ENCODE assay signal across 16 cellular contexts in the genomic region with DNA sequence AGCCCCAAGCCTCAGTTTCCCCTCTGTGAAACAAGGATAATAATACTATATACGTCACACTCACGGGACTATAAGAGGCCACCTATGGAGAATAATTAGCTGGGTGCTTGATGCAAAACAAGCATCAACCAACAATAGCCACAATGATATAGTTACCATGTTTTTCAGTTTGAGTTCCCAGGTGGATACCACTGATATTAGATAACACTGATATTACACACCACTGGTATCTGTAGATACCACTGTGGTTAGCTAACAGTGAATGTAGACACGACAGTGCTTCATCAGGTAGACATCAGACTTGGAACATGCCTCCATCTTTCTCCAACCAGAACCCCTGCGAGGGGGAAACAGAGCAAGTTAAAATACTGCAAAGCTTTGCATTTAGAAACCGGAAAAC.
A peak's percentile ranks its signal among the peaks of the same experiment; 100 is the strongest.
DNase-seq lines count a peak whose midpoint lies in the region; ATAC-seq, FAIRE-seq and TF ChIP-seq lines count a peak whose summit lies in the region.
"Had no signal": no experiment of that assay in that cellular context is flagged by ENCODE, and none has a peak within 500 bp of the region (broad histone marks: within the 10 kb centered on the region; RNA-seq: fewer than 3 reads in every experiment).

No MANE protein-coding gene starts in this region.

- 15% methylated on average over 5 of the region's 5 CpGs for WGBS in K562 (ENCODE audit: insufficient coverage, low coverage, missing lambda C conversion rate)
- WGBS in hepatocyte (ENCODE audit: low lambda C conversion rate, missing lambda C conversion rate): 57% methylated on average over 5 of the region's 5 CpGs

- H3K36me3 ChIP-seq in K562 (ENCODE audit: control insufficient read depth, insufficient read depth, low read length) (no peaks in the 10 kb centered on the region), hepatocyte (replicated peaks; ENCODE audit: insufficient read depth, low read depth) (no peaks in the 10 kb centered on the region), BE2C (no peaks in the 10 kb centered on the region)
- H3K36me3 ChIP-seq: MG63, Peyer's patch had no signal

- no peak for TF ChIP-seq POLR2A in K562 (conservative IDR thresholded peaks at IDR 0.05)

- TF ChIP-seq CTCF in K562 (IDR thresholded peaks at IDR 0.05 in 2 of 3, conservative IDR thresholded peaks at IDR 0.05 in 1 of 3; ENCODE audit: insufficient read depth in 2 of 3, low read depth in 1 of 3, low read length in 3 of 3) (no peak), hepatocyte (IDR thresholded peaks at IDR 0.05; ENCODE audit: poor library complexity) (no peak), BE2C (IDR thresholded peaks at IDR 0.05; ENCODE audit: low read depth, low read length) (no peak), progenitor cell of endocrine pancreas (IDR thresholded peaks at IDR 0.05; ENCODE audit: unreplicated experiment) (no peak)

- peaks cover 2% of the 10 kb centered on the region for H3K36me3 Mint-ChIP-seq in activated CD8-positive, alpha-beta T cell treated with anti-CD3 and anti-CD28 coated beads, Interleukin-2, amount 10 ng/mL, durations not matched to agents 7 days and 5 days (ENCODE audit: low read depth)
- H3K36me3 Mint-ChIP-seq in progenitor cell of endocrine pancreas (ENCODE audit: insufficient read depth): peaks cover 3% of the 10 kb centered on the region

- H3K4me2 ChIP-seq in K562 (ENCODE audit: insufficient read depth, low read length) (peak overlapping the region; percentile 46; the same call in 1 of the 2 replicates), hepatocyte (peak overlapping the region; percentile 38)

- POLR2A ChIA-PET in K562 (lab: Yijun Ruan, JAX): interaction anchor here (0.8 to 1.3 kb wide), 3 partner anchors 11 to 23 kb away, joined by 3 to 4 read pairs (median 3); no protein-coding TSS in a partner anchor
- POLR2A ChIA-PET in activated CD8-positive, alpha-beta T cell treated with anti-CD3 and anti-CD28 coated beads, Interleukin-2, amount 10 ng/mL, durations not matched to agents 7 days and 5 days (lab: Charles Lee): no interaction called here

- H3K27ac ChIP-seq in K562 (ENCODE audit: extremely low read depth, low read depth, low read length) (no peak overlapping the region), hepatocyte (no peak overlapping the region)
- H3K27ac ChIP-seq: HL-60 had no signal

- H3K27me3 Mint-ChIP-seq in activated CD8-positive, alpha-beta T cell treated with anti-CD3 and anti-CD28 coated beads, Interleukin-2, amount 10 ng/mL, durations not matched to agents 7 days and 5 days (ENCODE audit: low read depth): no peaks in the 10 kb centered on the region
- peaks cover 14% of the 10 kb centered on the region for H3K27me3 Mint-ChIP-seq in progenitor cell of endocrine pancreas

- no peak overlapping the region for H3K4me3 ChIP-seq in Jurkat, Clone E6-1 (ENCODE audit: low read length)
- no peak overlapping the region for H3K4me3 ChIP-seq in K562
- H3K4me3 ChIP-seq in hepatocyte: no peak overlapping the region
- no peak overlapping the region for H3K4me3 ChIP-seq in BE2C (ENCODE audit: low read depth, low read length)
- H3K4me3 ChIP-seq: MG63, Peyer's patch had no signal

- H3K9me1 ChIP-seq in K562 (ENCODE audit: control insufficient read depth, insufficient read depth, low read length): no peaks in the 10 kb centered on the region

- H3K4me1 Mint-ChIP-seq in activated CD8-positive, alpha-beta T cell treated with anti-CD3 and anti-CD28 coated beads, Interleukin-2, amount 10 ng/mL, durations not matched to agents 7 days and 5 days (ENCODE audit: low read depth): peaks cover 27% of the 10 kb centered on the region
- H3K4me1 Mint-ChIP-seq in progenitor cell of endocrine pancreas (ENCODE audit: low read depth): peaks cover 17% of the 10 kb centered on the region

- H3K9me3 Mint-ChIP-seq in activated CD8-positive, alpha-beta T cell treated with anti-CD3 and anti-CD28 coated beads, Interleukin-2, amount 10 ng/mL, durations not matched to agents 7 days and 5 days (ENCODE audit: insufficient read depth): no peaks in the 10 kb centered on the region
- peaks cover 3% of the 10 kb centered on the region for H3K9me3 Mint-ChIP-seq in progenitor cell of endocrine pancreas (ENCODE audit: low read depth)

- BruUV-seq in K562 (replicated peaks; lab: Mats Ljungman, UMichigan): no TSS peak

- CTCF ChIA-PET in K562 (lab: Yijun Ruan, JAX; ENCODE audit: low intra/inter-chr PET ratio): no interaction called here
- CTCF ChIA-PET in activated CD8-positive, alpha-beta T cell treated with anti-CD3 and anti-CD28 coated beads, Interleukin-2, amount 10 ng/mL, durations not matched to agents 7 days and 5 days (lab: Charles Lee): interaction anchor here (0.7 to 1.2 kb wide), 2 partner anchors 22 to 1374 kb away, joined by 3 read pairs; no protein-coding TSS in a partner anchor

- H3K27me3 ChIP-seq in K562 (ENCODE audit: control insufficient read depth in 2 of 2, insufficient read depth in 2 of 2, low read length in 2 of 2): no peaks in the 10 kb centered on the region
- no peaks in the 10 kb centered on the region for H3K27me3 ChIP-seq in hepatocyte
- no peaks in the 10 kb centered on the region for H3K27me3 ChIP-seq in BE2C
- H3K27me3 ChIP-seq: MG63, Peyer's patch had no signal

- H2AFZ ChIP-seq in K562 (ENCODE audit: low read depth, low read length) (peak overlapping the region; percentile 75), hepatocyte (no peak overlapping the region)

- H3K4me1 ChIP-seq in K562 (replicated peaks in 1 of 2; ENCODE audit: control insufficient read depth in 2 of 2, insufficient read depth in 2 of 2, low read length in 2 of 2) (peaks cover 0 to 15% of the 10 kb centered on the region in 2 experiments; a peak in 2 of 5 replicates), hepatocyte (ENCODE audit: insufficient read depth) (peaks cover 13% of the 10 kb centered on the region), BE2C (no peaks in the 10 kb centered on the region)

- no peak for ATAC-seq in K562
- ATAC-seq in activated CD8-positive, alpha-beta T cell treated with anti-CD3 and anti-CD28 coated beads, Interleukin-2, amount 10 ng/mL, durations not matched to agents 7 days and 5 days: no peak

- peak; percentile 33; the same call in 1 of the 2 replicates for TF ChIP-seq EP300 in K562 (IDR thresholded peaks at IDR 0.05; ENCODE audit: low read length)

- no peak for TF ChIP-seq RAD21 in K562 (CRISPR knock-in tag; conservative IDR thresholded peaks at IDR 0.05 in 1 of 2, IDR thresholded peaks at IDR 0.05 in 1 of 2)

- DNase-seq in Jurkat, Clone E6-1 (ENCODE audit: low read depth, low spot score): peak; percentile 32
- DNase-seq in K562 (ENCODE audit: extremely low read depth in 1 of 4, low spot score in 3 of 4) (peak in 3 of 4 experiments; percentile 6 to 11 (median 10)), hepatocyte (ENCODE audit: low spot score) (no peak), SIG-M5 (lab: John Stamatoyannopoulos, UW) (no peak), BE2C (no peak), progenitor cell of endocrine pancreas (ENCODE audit: low spot score, unreplicated experiment) (no peak)
- DNase-seq in activated CD8-positive, alpha-beta T cell treated with anti-CD3 and anti-CD28 coated beads, Interleukin-2, amount 10 ng/mL, durations not matched to agents 7 days and 5 days: no peak
- DNase-seq: GOT3, KG1, MG63, NCI-H1105, NCI-H446, Peyer's patch had no signal

- intact Hi-C loops in K562 (cut with micrococcal nuclease): no loop called here

- FAIRE-seq in K562 (lab: Jason Lieb, UNC): no peak
- FAIRE-seq: G401.6, GM12892 had no signal

- no peak overlapping the region for H3K9ac ChIP-seq in K562 (ENCODE audit: insufficient read depth in 1 of 2, low read depth in 2 of 2, low read length in 2 of 2)

- H4K20me1 ChIP-seq in K562 (replicated peaks; ENCODE audit: control insufficient read depth, insufficient read depth, low read length): no peaks in the 10 kb centered on the region; the same call in 1 of the 2 replicates
- H4K20me1 ChIP-seq in hepatocyte (ENCODE audit: insufficient read depth, poor library complexity, severe bottlenecking): no peaks in the 10 kb centered on the region

- no peaks in the 10 kb centered on the region for H3K9me3 ChIP-seq in K562 (replicated peaks; ENCODE audit: control insufficient read depth, insufficient read depth, low read depth, low read length)
- H3K9me3 ChIP-seq in hepatocyte (ENCODE audit: low read depth): no peaks in the 10 kb centered on the region
- H3K9me3 ChIP-seq in BE2C: no peaks in the 10 kb centered on the region
- H3K9me3 ChIP-seq: MG63, Peyer's patch had no signal

- H3K79me2 ChIP-seq in K562 (ENCODE audit: control insufficient read depth, insufficient read depth, low read length) (no peaks in the 10 kb centered on the region), hepatocyte (no peaks in the 10 kb centered on the region)

- in situ Hi-C loops in K562 (cut with MboI): no loop called here

- no peak overlapping the region for H3K27ac Mint-ChIP-seq in activated CD8-positive, alpha-beta T cell treated with anti-CD3 and anti-CD28 coated beads, Interleukin-2, amount 10 ng/mL, durations not matched to agents 7 days and 5 days
- no peak overlapping the region for H3K27ac Mint-ChIP-seq in progenitor cell of endocrine pancreas

- H3K9me2 ChIP-seq in hepatocyte (replicated peaks; ENCODE audit: insufficient read depth): no peaks in the 10 kb centered on the region

- no peak overlapping the region for H3K4me3 Mint-ChIP-seq in activated CD8-positive, alpha-beta T cell treated with anti-CD3 and anti-CD28 coated beads, Interleukin-2, amount 10 ng/mL, durations not matched to agents 7 days and 5 days
- no peak overlapping the region for H3K4me3 Mint-ChIP-seq in progenitor cell of endocrine pancreas (ENCODE audit: low read depth)

TF ChIP-seq in K562, 482 proteins besides CTCF, POLR2A, EP300 and RAD21 (continues in another document):
- TF ChIP-seq, protein P1, sequence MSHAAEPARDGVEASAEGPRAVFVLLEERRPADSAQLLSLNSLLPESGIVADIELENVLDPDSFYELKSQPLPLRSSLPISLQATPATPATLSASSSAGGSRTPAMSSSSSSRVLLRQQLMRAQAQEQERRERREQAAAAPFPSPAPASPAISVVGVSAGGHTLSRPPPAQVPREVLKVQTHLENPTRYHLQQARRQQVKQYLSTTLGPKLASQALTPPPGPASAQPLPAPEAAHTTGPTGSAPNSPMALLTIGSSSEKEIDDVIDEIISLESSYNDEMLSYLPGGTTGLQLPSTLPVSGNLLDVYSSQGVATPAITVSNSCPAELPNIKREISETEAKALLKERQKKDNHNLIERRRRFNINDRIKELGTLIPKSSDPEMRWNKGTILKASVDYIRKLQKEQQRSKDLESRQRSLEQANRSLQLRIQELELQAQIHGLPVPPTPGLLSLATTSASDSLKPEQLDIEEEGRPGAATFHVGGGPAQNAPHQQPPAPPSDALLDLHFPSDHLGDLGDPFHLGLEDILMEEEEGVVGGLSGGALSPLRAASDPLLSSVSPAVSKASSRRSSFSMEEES (CRISPR knock-in tag; IDR thresholded peaks at IDR 0.05): no peak
- TF ChIP-seq FOXK2 (conservative IDR thresholded peaks at IDR 0.05 in 1 of 2, IDR thresholded peaks at IDR 0.05 in 1 of 2; ENCODE audit: low read depth in 2 of 2) (no peak), ZC3H4 (CRISPR knock-in tag; IDR thresholded peaks at IDR 0.05; ENCODE audit: borderline replicate concordance) (no peak), GTF2F1 (IDR thresholded peaks at IDR 0.05; ENCODE audit: low read depth, low read length) (no peak), PHTF2 (CRISPR knock-in tag; IDR thresholded peaks at IDR 0.05) (no peak), TCF3 (CRISPR knock-in tag; IDR thresholded peaks at IDR 0.05) (peak; percentile 48), PML (IDR thresholded peaks at IDR 0.05; ENCODE audit: low read length) (peak; percentile 32; the same call in 1 of the 2 replicates)

Comparison
In these comparisons a context has a peak if more than half of its experiments do, and no peak if none do; other contexts are left out.
1. DNase-seq: peak in Jurkat, Clone E6-1 (single experiment) and K562 (3 of 4); none in hepatocyte (single experiment), SIG-M5 (single experiment), activated CD8-positive, alpha-beta T cell treated with anti-CD3 and anti-CD28 coated beads, Interleukin-2, amount 10 ng/mL, durations not matched to agents 7 days and 5 days (single experiment), BE2C (single experiment) and progenitor cell of endocrine pancreas (single experiment).